8 cellular contexts compared by ENCODE assay signal in genomic region chr1:161131721-161132409, GRCh38. TPM values are rescaled to one million over a fixed set of nuclear protein-coding genes. Genes with fewer than 3 reads are reported as not detected.
DNase-seq lines count a peak whose midpoint lies in the region; ATAC-seq, FAIRE-seq and TF ChIP-seq lines count a peak whose summit lies in the region.

No MANE protein-coding gene starts in this region.

- no peak overlapping the region for H2BK20ac ChIP-seq in H1 (ENCODE audit: low read length)

- no peak overlapping the region for H2AFZ ChIP-seq in H1 (ENCODE audit: low read length)

- peak overlapping the region; percentile 100 for H3K4me3 ChIP-seq in GM12865 (ENCODE audit: low read depth, low read length)
- H3K4me3 ChIP-seq in H1 (ENCODE audit: extremely low read depth in 1 of 4, insufficient read depth in 2 of 4, low read depth in 3 of 4, low read length in 4 of 4) = peak overlapping the region; percentile 71 to 97 (median 84)
- peak overlapping the region; percentile 81 to 98 for H3K4me3 ChIP-seq in muscle layer of colon (ENCODE audit: low read depth in 1 of 2, low read length in 2 of 2)

- no peaks in the 10 kb centered on the region for H3K27me3 Mint-ChIP-seq in activated naive CD8-positive, alpha-beta T cell treated with anti-CD3 and anti-CD28 coated beads, Interleukin-2, amount 50 U/mL, for 24 hours

- H3K27me3 ChIP-seq in H1 (replicated peaks in 1 of 4; ENCODE audit: control insufficient read depth in 3 of 4, extremely low read depth in 1 of 4, insufficient read depth in 3 of 4, low read length in 3 of 4) (no peaks in the 10 kb centered on the region), muscle layer of colon (ENCODE audit: control insufficient read depth in 1 of 2, insufficient read depth in 2 of 2, low read length in 2 of 2) (no peaks in the 10 kb centered on the region)

- no peaks in the 10 kb centered on the region for H3K9me3 Mint-ChIP-seq in activated naive CD8-positive, alpha-beta T cell treated with anti-CD3 and anti-CD28 coated beads, Interleukin-2, amount 50 U/mL, for 24 hours

- H4K8ac ChIP-seq in H1 (ENCODE audit: extremely low read depth, insufficient read depth, low read length) = peak overlapping the region; percentile 95; the same call in 1 of the 2 replicates

- no peak for TF ChIP-seq RAD21 in H1 (IDR thresholded peaks at IDR 0.05 in 1 of 2, conservative IDR thresholded peaks at IDR 0.05 in 1 of 2; ENCODE audit: low read depth in 2 of 2, low read length in 2 of 2)

- H4K20me1 ChIP-seq in H1 (replicated peaks in 1 of 2; ENCODE audit: control insufficient read depth in 1 of 2, insufficient read depth in 2 of 2, low read length in 2 of 2) = peaks cover 2% of the 10 kb centered on the region in 2 experiments

- peaks cover 50% of the 10 kb centered on the region for H3K4me1 Mint-ChIP-seq in activated naive CD8-positive, alpha-beta T cell treated with anti-CD3 and anti-CD28 coated beads, Interleukin-2, amount 50 U/mL, for 24 hours

- H3K23ac ChIP-seq in H1 (ENCODE audit: insufficient read length) = no peak overlapping the region

- H4K91ac ChIP-seq in H1 (replicated peaks; ENCODE audit: insufficient read length, low read length) = peak overlapping the region; percentile 61

- peak overlapping the region; percentile 23 for H3K14ac ChIP-seq in H1 (ENCODE audit: insufficient read length)

- H2BK12ac ChIP-seq in H1 (ENCODE audit: low read depth, low read length) = no peak overlapping the region

- TF ChIP-seq CTCF in GM12865 (IDR thresholded peaks at IDR 0.05; ENCODE audit: insufficient read depth, low read depth, low read length, missing control alignments) = no peak
- TF ChIP-seq CTCF in H1 (IDR thresholded peaks at IDR 0.05; ENCODE audit: control extremely low read depth in 1 of 3, insufficient read depth in 1 of 3, low read depth in 1 of 3, low read length in 3 of 3) = no peak

- H2AK5ac ChIP-seq in H1 (ENCODE audit: low read depth, low read length) = no peak overlapping the region

- DNase-seq in GM12865 (ENCODE audit: low read depth) = peak; percentile 20
- peak; percentile 49 for DNase-seq in NCI-H1694 treated with DMSO at 0.1 percent for 48 hours (lab: John Stamatoyannopoulos, UW)
- no peak for DNase-seq in H1 (ENCODE audit: low read depth in 1 of 2, low spot score in 2 of 2)
- no peak for DNase-seq in activated CD8-positive, alpha-beta memory T cell treated with anti-CD3 and anti-CD28 coated beads, Interleukin-2, amount 50 U/mL, for 48 hours
- no peak for DNase-seq in activated naive CD8-positive, alpha-beta T cell treated with anti-CD3 and anti-CD28 coated beads, Interleukin-2, amount 50 U/mL, for 24 hours

- peaks cover 36% of the 10 kb centered on the region for H3K36me3 Mint-ChIP-seq in activated naive CD8-positive, alpha-beta T cell treated with anti-CD3 and anti-CD28 coated beads, Interleukin-2, amount 50 U/mL, for 24 hours (ENCODE audit: low read depth)

- POLR2A ChIA-PET in H1 (lab: Charles Lee; ENCODE audit: partially characterized antibody) = interaction anchor here (0.6 to 9.6 kb wide), 20 partner anchors 10 to 220 kb away, joined by 3 to 130 read pairs (median 6); partner anchors contain the start of genes ADAMTS4, B4GALT3, F11R and KLHDC9

- H3K9ac ChIP-seq in H1 (replicated peaks in 1 of 4; ENCODE audit: extremely low read depth in 1 of 4, low read depth in 3 of 4, low read length in 3 of 4) = peak overlapping the region in 3 of 4 experiments; percentile 64 to 85 (median 83); a peak in 5 of 7 replicates
- H3K9ac ChIP-seq in muscle layer of colon (ENCODE audit: low read length) = peak overlapping the region; percentile 85

- no peak overlapping the region for H2BK120ac ChIP-seq in H1 (replicated peaks; ENCODE audit: low read depth, low read length)

- H2BK5ac ChIP-seq in H1 (ENCODE audit: low read depth, low read length) = peak overlapping the region; percentile 87

- FAIRE-seq in H1 (lab: Jason Lieb, UNC) = no peak

- H3K27ac Mint-ChIP-seq in activated naive CD8-positive, alpha-beta T cell treated with anti-CD3 and anti-CD28 coated beads, Interleukin-2, amount 50 U/mL, for 24 hours = no peak overlapping the region

- peaks cover 9% of the 10 kb centered on the region for H3K79me1 ChIP-seq in H1 (ENCODE audit: low read depth, low read length)

- H3K27ac ChIP-seq in H1 (ENCODE audit: low read depth, low read length) (peak overlapping the region; percentile 95; the same call in 1 of the 2 replicates), muscle layer of colon (ENCODE audit: low read depth, low read length) (peak overlapping the region; percentile 96)

- H3K4me3 Mint-ChIP-seq in activated naive CD8-positive, alpha-beta T cell treated with anti-CD3 and anti-CD28 coated beads, Interleukin-2, amount 50 U/mL, for 24 hours = no peak overlapping the region

- ATAC-seq in HG02798 (IDR thresholded peaks at IDR 0.05; ENCODE audit: poor library complexity, unreplicated experiment) (no peak), GM18868 (IDR thresholded peaks at IDR 0.05; ENCODE audit: unreplicated experiment) (no peak)
- no peak for ATAC-seq in activated naive CD8-positive, alpha-beta T cell treated with anti-CD3 and anti-CD28 coated beads, Interleukin-2, amount 50 U/mL, for 24 hours

- H3K79me2 ChIP-seq in H1 (ENCODE audit: control insufficient read depth in 1 of 2, insufficient read depth in 2 of 2, low read length in 2 of 2) = peaks cover 0 to 55% of the 10 kb centered on the region in 2 experiments; a peak in 3 of 4 replicates

- H3K4me1 ChIP-seq in H1 (replicated peaks in 1 of 4; ENCODE audit: control insufficient read depth in 3 of 4, insufficient read depth in 4 of 4, low read length in 3 of 4) = no peaks in the 10 kb centered on the region; a peak in 1 of 7 replicates
- peaks cover 45% of the 10 kb centered on the region for H3K4me1 ChIP-seq in muscle layer of colon (ENCODE audit: insufficient read depth, low read length)

- peak overlapping the region; percentile 55 for H3K18ac ChIP-seq in H1 (ENCODE audit: extremely low read depth, low read length)

- CTCF ChIA-PET in H1 (lab: Charles Lee; ENCODE audit: partially characterized antibody) = interaction anchor here (0.9 to 2.7 kb wide), 5 partner anchors 9 to 35 kb away, joined by 3 to 10 read pairs (median 5); partner anchors contain the start of genes KLHDC9, PPOX and UFC1

- H2BK15ac ChIP-seq in H1 (ENCODE audit: low read length) = 0 out of 2 replicates have a peak overlapping the region, but pooled peaks have one; percentile 81

- H3K23me2 ChIP-seq in H1 (ENCODE audit: low read depth, low read length) = peaks cover 9% of the 10 kb centered on the region

- H3K4ac ChIP-seq in H1 (replicated peaks; ENCODE audit: insufficient read length, low read depth, low read length) = peak overlapping the region; percentile 58

- WGBS in H1 (ENCODE audit: extremely low coverage in 1 of 2, insufficient coverage in 1 of 2, insufficient read length in 1 of 2, insufficient replicate concordance in 2 of 2, low coverage in 1 of 2, low lambda C conversion rate in 2 of 2, missing lambda C conversion rate in 1 of 2), 2 experiments = 1% methylated on average over 9 of the region's 20 CpGs; no CpG with 5 or more reads in 1 of the 2 experiments

- no peaks in the 10 kb centered on the region for H3K9me3 ChIP-seq in H1 (ENCODE audit: insufficient read depth in 2 of 2, low read depth in 1 of 2, low read length in 1 of 2)
- H3K9me3 ChIP-seq in muscle layer of colon (ENCODE audit: low read length) = no peaks in the 10 kb centered on the region

- TF ChIP-seq POLR2A in H1 (IDR thresholded peaks at IDR 0.05; ENCODE audit: control extremely low read depth in 1 of 2, low read depth in 2 of 2, low read length in 2 of 2) = no peak

- peak overlapping the region; percentile 43 for H3K56ac ChIP-seq in H1 (replicated peaks; ENCODE audit: insufficient read length, low read depth, low read length)

- peak overlapping the region; percentile 75 to 78 for H3K4me2 ChIP-seq in H1 (ENCODE audit: insufficient read depth in 1 of 2, low read depth in 2 of 2, low read length in 2 of 2)

- TF ChIP-seq EP300 in H1 (IDR thresholded peaks at IDR 0.05; ENCODE audit: borderline replicate concordance in 1 of 2, low read depth in 2 of 2, low read length in 2 of 2) = no peak

- H3K36me3 ChIP-seq in H1 (ENCODE audit: control insufficient read depth in 2 of 4, insufficient read depth in 4 of 4, low read length in 3 of 4) (peaks cover 0 to 27% (median 10%) of the 10 kb centered on the region in 4 experiments; a peak in 6 of 8 replicates), muscle layer of colon (ENCODE audit: insufficient read depth, low read length) (peaks cover 19% of the 10 kb centered on the region)

- H4K5ac ChIP-seq in H1 (ENCODE audit: insufficient read length, low read depth, low read length) = peak overlapping the region; percentile 79

RNA-seq across cellular contexts. Expression of gene DEDD, which starts 0.6 kb away (rescaled TPM):
- total RNA-seq in H1 (2021; fragmentation: NEBNext Ultra II Directional; extraction: Animal tissue kit (Norgen Biotek cat#: 25700)) = 42.0 and 42.6 TPM in 2 replicates
- polyA plus RNA-seq in H1 (2011; rRNA removed) = 55.9 and 61.7 TPM in 2 replicates
- polyA plus RNA-seq in H1 (2011; cell fraction: cytosol; rRNA removed) = 53.7 TPM
- polyA plus RNA-seq in H1 (2011; cell fraction: nucleus; rRNA removed) = 52.1 TPM
- 37.5 to 48.4 TPM (median 45.4 TPM) in 4 replicates for polyA plus RNA-seq in H1 (2012, experiment 1 of 2)
- 25.2 TPM for polyA plus RNA-seq in H1 (2012, experiment 2 of 2)
- 20.7 TPM for polyA plus RNA-seq in H1 (2013, experiment 1 of 2)
- polyA plus RNA-seq in H1 (2013, experiment 2 of 2) = 21.5 TPM
- polyA minus RNA-seq in H1 (2011; rRNA and poly(A)+ RNA removed) = 74.2 and 79.1 TPM in 2 replicates
- polyA minus RNA-seq in H1 (2011; cell fraction: cytosol; rRNA and poly(A)+ RNA removed) = 16.6 TPM
- 16.5 TPM for polyA minus RNA-seq in H1 (2011; cell fraction: nucleus; rRNA and poly(A)+ RNA removed)

RNA-seq across cellular contexts. Expression of gene NIT1, which starts 14.0 kb away (rescaled TPM):
- 40.4 and 40.6 TPM in 2 replicates for total RNA-seq in H1 (2021; fragmentation: NEBNext Ultra II Directional; extraction: Animal tissue kit (Norgen Biotek cat#: 25700))
- polyA plus RNA-seq in H1 (2011; rRNA removed) = 33.0 and 46.3 TPM in 2 replicates
- 38.8 TPM for polyA plus RNA-seq in H1 (2011; cell fraction: cytosol; rRNA removed)
- 61.2 TPM for polyA plus RNA-seq in H1 (2011; cell fraction: nucleus; rRNA removed)
- 43.3 to 49.8 TPM (median 48.6 TPM) in 4 replicates for polyA plus RNA-seq in H1 (2012, experiment 1 of 2)
- 44.8 TPM for polyA plus RNA-seq in H1 (2012, experiment 2 of 2)
- 31.7 TPM for polyA plus RNA-seq in H1 (2013, experiment 1 of 2)
- polyA plus RNA-seq in H1 (2013, experiment 2 of 2) = 29.0 TPM
- 28.8 and 42.0 TPM in 2 replicates for polyA minus RNA-seq in H1 (2011; rRNA and poly(A)+ RNA removed)
- 20.8 TPM for polyA minus RNA-seq in H1 (2011; cell fraction: cytosol; rRNA and poly(A)+ RNA removed)
- polyA minus RNA-seq in H1 (2011; cell fraction: nucleus; rRNA and poly(A)+ RNA removed) = 31.2 TPM

RNA-seq across cellular contexts. Expression of gene PFDN2, which starts 14.0 kb away (rescaled TPM):
- 71.2 and 74.7 TPM in 2 replicates for total RNA-seq in H1 (2021; fragmentation: NEBNext Ultra II Directional; extraction: Animal tissue kit (Norgen Biotek cat#: 25700))
- polyA plus RNA-seq in H1 (2011; rRNA removed) = 66.2 and 69.6 TPM in 2 replicates
- polyA plus RNA-seq in H1 (2011; cell fraction: cytosol; rRNA removed) = 220 TPM
- polyA plus RNA-seq in H1 (2011; cell fraction: nucleus; rRNA removed) = 13.8 TPM
- polyA plus RNA-seq in H1 (2012, experiment 1 of 2) = 108 to 135 TPM (median 126 TPM) in 4 replicates
- 37.0 TPM for polyA plus RNA-seq in H1 (2012, experiment 2 of 2)
- 201 TPM for polyA plus RNA-seq in H1 (2013, experiment 1 of 2)
- 231 TPM for polyA plus RNA-seq in H1 (2013, experiment 2 of 2)
- polyA minus RNA-seq in H1 (2011; rRNA and poly(A)+ RNA removed) = 5.9 and 9.8 TPM in 2 replicates
- 15.0 TPM for polyA minus RNA-seq in H1 (2011; cell fraction: cytosol; rRNA and poly(A)+ RNA removed)
- 9.6 TPM for polyA minus RNA-seq in H1 (2011; cell fraction: nucleus; rRNA and poly(A)+ RNA removed)

RNA-seq across cellular contexts. Expression of gene UFC1, which starts 21.9 kb away (rescaled TPM):
- 67.8 and 71.0 TPM in 2 replicates for total RNA-seq in H1 (2021; fragmentation: NEBNext Ultra II Directional; extraction: Animal tissue kit (Norgen Biotek cat#: 25700))
- 60.2 and 102 TPM in 2 replicates for polyA plus RNA-seq in H1 (2011; rRNA removed)
- 127 TPM for polyA plus RNA-seq in H1 (2011; cell fraction: cytosol; rRNA removed)
- 22.6 TPM for polyA plus RNA-seq in H1 (2011; cell fraction: nucleus; rRNA removed)
- 114 to 154 TPM (median 116 TPM) in 4 replicates for polyA plus RNA-seq in H1 (2012, experiment 1 of 2)
- polyA plus RNA-seq in H1 (2012, experiment 2 of 2) = 28.2 TPM
- polyA plus RNA-seq in H1 (2013, experiment 1 of 2) = 51.0 TPM
- polyA plus RNA-seq in H1 (2013, experiment 2 of 2) = 54.6 TPM
- 46.6 and 64.7 TPM in 2 replicates for polyA minus RNA-seq in H1 (2011; rRNA and poly(A)+ RNA removed)
- polyA minus RNA-seq in H1 (2011; cell fraction: cytosol; rRNA and poly(A)+ RNA removed) = 35.9 TPM
- 27.1 TPM for polyA minus RNA-seq in H1 (2011; cell fraction: nucleus; rRNA and poly(A)+ RNA removed)

RNA-seq across cellular contexts. Expression of gene USP21, which starts 27.4 kb away (rescaled TPM):
- total RNA-seq in H1 (2021; fragmentation: NEBNext Ultra II Directional; extraction: Animal tissue kit (Norgen Biotek cat#: 25700)) = 23.9 and 28.2 TPM in 2 replicates
- polyA plus RNA-seq in H1 (2011; rRNA removed) = 36.3 and 53.5 TPM in 2 replicates
- polyA plus RNA-seq in H1 (2011; cell fraction: cytosol; rRNA removed) = 24.7 TPM
- 114 TPM for polyA plus RNA-seq in H1 (2011; cell fraction: nucleus; rRNA removed)
- 23.1 to 27.6 TPM (median 23.8 TPM) in 4 replicates for polyA plus RNA-seq in H1 (2012, experiment 1 of 2)
- polyA plus RNA-seq in H1 (2012, experiment 2 of 2) = 30.6 TPM
- polyA plus RNA-seq in H1 (2013, experiment 1 of 2) = 17.1 TPM
- 16.7 TPM for polyA plus RNA-seq in H1 (2013, experiment 2 of 2)
- polyA minus RNA-seq in H1 (2011; rRNA and poly(A)+ RNA removed) = 17.7 and 18.1 TPM in 2 replicates
- polyA minus RNA-seq in H1 (2011; cell fraction: cytosol; rRNA and poly(A)+ RNA removed) = 18.6 TPM
- 37.9 TPM for polyA minus RNA-seq in H1 (2011; cell fraction: nucleus; rRNA and poly(A)+ RNA removed)

Comparison
In these comparisons a context has a peak if more than half of its experiments do, and no peak if none do; other contexts are left out.
1. DNase-seq: peak in GM12865 (single experiment) and NCI-H1694 treated with DMSO at 0.1 percent for 48 hours (single experiment); none in H1 (0 of 2), activated CD8-positive, alpha-beta memory T cell treated with anti-CD3 and anti-CD28 coated beads, Interleukin-2, amount 50 U/mL, for 48 hours (single experiment) and activated naive CD8-positive, alpha-beta T cell treated with anti-CD3 and anti-CD28 coated beads, Interleukin-2, amount 50 U/mL, for 24 hours (single experiment).
2. Peak in every context shown above with its lines, with median percentiles within 50 percentile points of each other: H3K4me3 ChIP-seq.